In genomic region chr11:112881461-112881860, GRCh38 we compare ENCODE assay signal across 9 cellular contexts.
DNase-seq lines count a peak whose midpoint lies in the region; ATAC-seq, FAIRE-seq and TF ChIP-seq lines count a peak whose summit lies in the region.
"Had no signal": no experiment of that assay in that cellular context is flagged by ENCODE, and none has a peak within 500 bp of the region (broad histone marks: within the 10 kb centered on the region; RNA-seq: fewer than 3 reads in every experiment).

No MANE protein-coding gene starts in this region.

- intact Hi-C loops in head of caudate nucleus (cut with DNase I), result no loop called here

- FAIRE-seq in HTR-8/SVneo (lab: Jason Lieb, UNC), result peak; percentile 77
- FAIRE-seq: colon had no signal

- no peaks in the 10 kb centered on the region for H3K9me3 ChIP-seq in SJCRH30 (replicated peaks)

- no peaks in the 10 kb centered on the region for H3K27me3 ChIP-seq in SJCRH30

- peak overlapping the region; percentile 53 for H3K4me3 ChIP-seq in SJCRH30

- DNase-seq in HTR-8/SVneo (ENCODE audit: insufficient read length, low spot score) (peak; percentile 58), SJCRH30 (peak; percentile 83 to 88), head of caudate nucleus (peak; percentile 88 to 98 (median 96)), occipital lobe (lab: John Stamatoyannopoulos, UW) (peak; percentile 91), mesenteric fat pad (ENCODE audit: low spot score) (no peak), HEK293T (ENCODE audit: extremely low spot score) (no peak)

- ATAC-seq in GM18907 (IDR thresholded peaks at IDR 0.05; ENCODE audit: unreplicated experiment) (no peak), GM18870 (IDR thresholded peaks at IDR 0.05; ENCODE audit: unreplicated experiment) (no peak)

- POLR2A ChIA-PET in HEK293T (lab: Yijun Ruan, JAX), result no interaction called here

- H3K4me1 ChIP-seq in SJCRH30, result peaks cover 11% of the 10 kb centered on the region

- CTCF ChIA-PET in HEK293T (lab: Yijun Ruan, JAX), result no interaction called here

- peak overlapping the region; percentile 29 for H3K27ac ChIP-seq in SJCRH30

- H3K36me3 ChIP-seq in SJCRH30, result no peaks in the 10 kb centered on the region

TF ChIP-seq in HEK293T, 16 proteins besides CTCF, POLR2A, EP300 and RAD21:
- TF ChIP-seq PKNOX1 (IDR thresholded peaks at IDR 0.05) (no peak), ARNT (IDR thresholded peaks at IDR 0.05) (no peak), TARDBP (IDR thresholded peaks at IDR 0.05) (no peak), NFRKB (IDR thresholded peaks at IDR 0.05) (no peak), ELF4 (IDR thresholded peaks at IDR 0.05) (no peak), ZNF384 (IDR thresholded peaks at IDR 0.05) (no peak), FOXK2 (IDR thresholded peaks at IDR 0.05) (no peak), L3MBTL2 (conservative IDR thresholded peaks at IDR 0.05) (no peak)

Comparison
In these comparisons a context has a peak if more than half of its experiments do, and no peak if none do; other contexts are left out.
1. DNase-seq: peak in HTR-8/SVneo (single experiment), SJCRH30 (2 of 2), head of caudate nucleus (42 of 42) and occipital lobe (single experiment); none in mesenteric fat pad (single experiment) and HEK293T (single experiment).